Comparison of ENCODE assay signal across 1 cellular context in the genomic region with DNA sequence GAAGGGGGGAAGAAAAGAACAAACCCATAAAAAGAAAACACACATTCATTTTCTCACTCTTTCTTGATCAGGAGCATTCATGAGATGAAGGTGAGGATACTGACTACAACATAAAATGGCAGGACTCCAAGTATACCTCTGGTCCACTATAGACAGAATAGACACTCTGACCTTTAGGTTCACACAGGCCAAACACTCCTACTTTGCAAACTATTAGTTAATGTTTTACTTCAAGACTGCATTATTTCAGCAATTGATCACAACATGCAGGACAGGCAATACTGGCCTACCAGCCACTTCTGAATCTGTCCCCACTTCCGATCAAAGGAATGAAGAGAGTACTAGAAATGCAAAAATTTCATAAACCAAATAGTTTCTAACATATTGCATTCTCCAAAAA.
TF ChIP-seq lines count a peak whose summit lies in the region.

No MANE protein-coding gene starts in this region.

TF ChIP-seq in HepG2, 621 proteins besides CTCF, POLR2A, EP300 and RAD21 (continued from another document and continues in another):
- no peak for TF ChIP-seq CBX2 (IDR thresholded peaks at IDR 0.05; ENCODE audit: low read depth, low read length)
- no peak for TF ChIP-seq CBX2 (CRISPR knock-in tag; IDR thresholded peaks at IDR 0.05; ENCODE audit: low read depth)
- no peak for TF ChIP-seq NBN (conservative IDR thresholded peaks at IDR 0.05)
- TF ChIP-seq RNF2 (conservative IDR thresholded peaks at IDR 0.05; ENCODE audit: low read depth): no peak
- TF ChIP-seq ZNF761 (CRISPR knock-in tag; conservative IDR thresholded peaks at IDR 0.05): no peak
- no peak for TF ChIP-seq MXD4 (CRISPR knock-in tag; IDR thresholded peaks at IDR 0.05)
- peak; percentile 6; the same call in 1 of the 2 replicates for TF ChIP-seq CEBPB (IDR thresholded peaks at IDR 0.05; ENCODE audit: borderline replicate concordance, low read depth, low read length)
- no peak for TF ChIP-seq ZIK1 (CRISPR knock-in tag; IDR thresholded peaks at IDR 0.05; ENCODE audit: borderline replicate concordance, low read depth)
- no peak for TF ChIP-seq TMF1 (CRISPR knock-in tag; IDR thresholded peaks at IDR 0.05; ENCODE audit: low read depth)
- peak; percentile 90 for TF ChIP-seq NR2F6 (IDR thresholded peaks at IDR 0.05)
- peak; percentile 93 for TF ChIP-seq NR2F6 (CRISPR knock-in tag; IDR thresholded peaks at IDR 0.05)
- peak; percentile 50; the same call in 1 of the 2 replicates for TF ChIP-seq KAT8 (CRISPR knock-in tag; IDR thresholded peaks at IDR 0.05)
- TF ChIP-seq ZBTB38 (CRISPR knock-in tag; IDR thresholded peaks at IDR 0.05): no peak
- peak; percentile 51 for TF ChIP-seq SAP130 (CRISPR knock-in tag; IDR thresholded peaks at IDR 0.05; ENCODE audit: low read depth)
- peak; percentile 20; the same call in 1 of the 2 replicates for TF ChIP-seq TARDBP (CRISPR knock-in tag; IDR thresholded peaks at IDR 0.05)
- TF ChIP-seq ZNF670 (CRISPR knock-in tag; IDR thresholded peaks at IDR 0.05; ENCODE audit: borderline replicate concordance): no peak
- TF ChIP-seq SOX5 (CRISPR knock-in tag; IDR thresholded peaks at IDR 0.05; ENCODE audit: borderline replicate concordance): peak; percentile 49; the same call in 1 of the 2 replicates
- no peak for TF ChIP-seq ZNF225 (CRISPR knock-in tag; IDR thresholded peaks at IDR 0.05)
- TF ChIP-seq, protein P1, sequence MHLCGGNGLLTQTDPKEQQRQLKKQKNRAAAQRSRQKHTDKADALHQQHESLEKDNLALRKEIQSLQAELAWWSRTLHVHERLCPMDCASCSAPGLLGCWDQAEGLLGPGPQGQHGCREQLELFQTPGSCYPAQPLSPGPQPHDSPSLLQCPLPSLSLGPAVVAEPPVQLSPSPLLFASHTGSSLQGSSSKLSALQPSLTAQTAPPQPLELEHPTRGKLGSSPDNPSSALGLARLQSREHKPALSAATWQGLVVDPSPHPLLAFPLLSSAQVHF (CRISPR knock-in tag; IDR thresholded peaks at IDR 0.05): no peak
- TF ChIP-seq FOXP1 (IDR thresholded peaks at IDR 0.05): no peak
- peak; percentile 37; the same call in 1 of the 2 replicates for TF ChIP-seq FOXP1 (CRISPR knock-in tag; IDR thresholded peaks at IDR 0.05)
- TF ChIP-seq, protein P2, sequence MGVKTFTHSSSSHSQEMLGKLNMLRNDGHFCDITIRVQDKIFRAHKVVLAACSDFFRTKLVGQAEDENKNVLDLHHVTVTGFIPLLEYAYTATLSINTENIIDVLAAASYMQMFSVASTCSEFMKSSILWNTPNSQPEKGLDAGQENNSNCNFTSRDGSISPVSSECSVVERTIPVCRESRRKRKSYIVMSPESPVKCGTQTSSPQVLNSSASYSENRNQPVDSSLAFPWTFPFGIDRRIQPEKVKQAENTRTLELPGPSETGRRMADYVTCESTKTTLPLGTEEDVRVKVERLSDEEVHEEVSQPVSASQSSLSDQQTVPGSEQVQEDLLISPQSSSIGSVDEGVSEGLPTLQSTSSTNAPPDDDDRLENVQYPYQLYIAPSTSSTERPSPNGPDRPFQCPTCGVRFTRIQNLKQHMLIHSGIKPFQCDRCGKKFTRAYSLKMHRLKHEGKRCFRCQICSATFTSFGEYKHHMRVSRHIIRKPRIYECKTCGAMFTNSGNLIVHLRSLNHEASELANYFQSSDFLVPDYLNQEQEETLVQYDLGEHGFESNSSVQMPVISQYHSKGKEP (CRISPR knock-in tag; IDR thresholded peaks at IDR 0.05): no peak
- TF ChIP-seq ZNF737 (CRISPR knock-in tag; IDR thresholded peaks at IDR 0.05; ENCODE audit: borderline replicate concordance): no peak
- TF ChIP-seq ZNF747 (CRISPR knock-in tag; IDR thresholded peaks at IDR 0.05; ENCODE audit: borderline replicate concordance): no peak
- no peak for TF ChIP-seq ZNF432 (CRISPR knock-in tag; IDR thresholded peaks at IDR 0.05; ENCODE audit: borderline replicate concordance)
- no peak for TF ChIP-seq ZEB1 (IDR thresholded peaks at IDR 0.05; ENCODE audit: insufficient replicate concordance, low read depth)
- peak; percentile 77; the same call in 1 of the 2 replicates for TF ChIP-seq NCOR1 (IDR thresholded peaks at IDR 0.05; ENCODE audit: borderline replicate concordance, low read length)
- no peak for TF ChIP-seq TSC22D2 (CRISPR knock-in tag; IDR thresholded peaks at IDR 0.05; ENCODE audit: borderline replicate concordance)
- no peak for TF ChIP-seq ZNF121 (CRISPR knock-in tag; IDR thresholded peaks at IDR 0.05)
- TF ChIP-seq ADNP (CRISPR knock-in tag; IDR thresholded peaks at IDR 0.05): no peak
- peak; percentile 72 for TF ChIP-seq ZNF614 (CRISPR knock-in tag; IDR thresholded peaks at IDR 0.05; ENCODE audit: borderline replicate concordance)
- TF ChIP-seq NR2C2 (CRISPR knock-in tag; IDR thresholded peaks at IDR 0.05; ENCODE audit: borderline replicate concordance): peak; percentile 81
- TF ChIP-seq, protein P3, sequence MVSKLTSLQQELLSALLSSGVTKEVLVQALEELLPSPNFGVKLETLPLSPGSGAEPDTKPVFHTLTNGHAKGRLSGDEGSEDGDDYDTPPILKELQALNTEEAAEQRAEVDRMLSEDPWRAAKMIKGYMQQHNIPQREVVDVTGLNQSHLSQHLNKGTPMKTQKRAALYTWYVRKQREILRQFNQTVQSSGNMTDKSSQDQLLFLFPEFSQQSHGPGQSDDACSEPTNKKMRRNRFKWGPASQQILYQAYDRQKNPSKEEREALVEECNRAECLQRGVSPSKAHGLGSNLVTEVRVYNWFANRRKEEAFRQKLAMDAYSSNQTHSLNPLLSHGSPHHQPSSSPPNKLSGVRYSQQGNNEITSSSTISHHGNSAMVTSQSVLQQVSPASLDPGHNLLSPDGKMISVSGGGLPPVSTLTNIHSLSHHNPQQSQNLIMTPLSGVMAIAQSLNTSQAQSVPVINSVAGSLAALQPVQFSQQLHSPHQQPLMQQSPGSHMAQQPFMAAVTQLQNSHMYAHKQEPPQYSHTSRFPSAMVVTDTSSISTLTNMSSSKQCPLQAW (CRISPR knock-in tag; IDR thresholded peaks at IDR 0.05): peak; percentile 91
- TF ChIP-seq ZNF484 (CRISPR knock-in tag; IDR thresholded peaks at IDR 0.05; ENCODE audit: borderline replicate concordance, low read depth): no peak
- no peak for TF ChIP-seq U2AF2 (IDR thresholded peaks at IDR 0.05; ENCODE audit: low read depth, low read length)
- TF ChIP-seq, protein P4, sequence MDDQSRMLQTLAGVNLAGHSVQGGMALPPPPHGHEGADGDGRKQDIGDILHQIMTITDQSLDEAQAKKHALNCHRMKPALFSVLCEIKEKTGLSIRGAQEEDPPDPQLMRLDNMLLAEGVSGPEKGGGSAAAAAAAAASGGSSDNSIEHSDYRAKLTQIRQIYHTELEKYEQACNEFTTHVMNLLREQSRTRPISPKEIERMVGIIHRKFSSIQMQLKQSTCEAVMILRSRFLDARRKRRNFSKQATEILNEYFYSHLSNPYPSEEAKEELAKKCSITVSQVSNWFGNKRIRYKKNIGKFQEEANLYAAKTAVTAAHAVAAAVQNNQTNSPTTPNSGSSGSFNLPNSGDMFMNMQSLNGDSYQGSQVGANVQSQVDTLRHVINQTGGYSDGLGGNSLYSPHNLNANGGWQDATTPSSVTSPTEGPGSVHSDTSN (CRISPR knock-in tag; IDR thresholded peaks at IDR 0.05; ENCODE audit: borderline replicate concordance): no peak
- TF ChIP-seq ZNF749 (CRISPR knock-in tag; IDR thresholded peaks at IDR 0.05; ENCODE audit: borderline replicate concordance): no peak
- TF ChIP-seq ZNF331 (CRISPR knock-in tag; IDR thresholded peaks at IDR 0.05): no peak
- TF ChIP-seq MED13 (CRISPR knock-in tag; IDR thresholded peaks at IDR 0.05): no peak
- TF ChIP-seq, protein P5, sequence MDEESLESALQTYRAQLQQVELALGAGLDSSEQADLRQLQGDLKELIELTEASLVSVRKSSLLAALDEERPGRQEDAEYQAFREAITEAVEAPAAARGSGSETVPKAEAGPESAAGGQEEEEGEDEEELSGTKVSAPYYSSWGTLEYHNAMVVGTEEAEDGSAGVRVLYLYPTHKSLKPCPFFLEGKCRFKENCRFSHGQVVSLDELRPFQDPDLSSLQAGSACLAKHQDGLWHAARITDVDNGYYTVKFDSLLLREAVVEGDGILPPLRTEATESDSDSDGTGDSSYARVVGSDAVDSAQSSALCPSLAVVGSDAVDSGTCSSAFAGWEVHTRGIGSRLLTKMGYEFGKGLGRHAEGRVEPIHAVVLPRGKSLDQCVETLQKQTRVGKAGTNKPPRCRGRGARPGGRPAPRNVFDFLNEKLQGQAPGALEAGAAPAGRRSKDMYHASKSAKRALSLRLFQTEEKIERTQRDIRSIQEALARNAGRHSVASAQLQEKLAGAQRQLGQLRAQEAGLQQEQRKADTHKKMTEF (CRISPR knock-in tag; IDR thresholded peaks at IDR 0.05): peak; percentile 35; the same call in 1 of the 2 replicates
- TF ChIP-seq RARA (CRISPR knock-in tag; IDR thresholded peaks at IDR 0.05): peak; percentile 68
- TF ChIP-seq HNRNPUL1 (IDR thresholded peaks at IDR 0.05; ENCODE audit: low read depth, low read length): peak; percentile 94
- TF ChIP-seq FOXA1 (IDR thresholded peaks at IDR 0.05): no peak
- no peak for TF ChIP-seq FOXA1 (CRISPR knock-in tag; IDR thresholded peaks at IDR 0.05)
- TF ChIP-seq ZNF501 (CRISPR knock-in tag; IDR thresholded peaks at IDR 0.05): no peak
- TF ChIP-seq ZNF724P (CRISPR knock-in tag; IDR thresholded peaks at IDR 0.05; ENCODE audit: borderline replicate concordance): no peak
- TF ChIP-seq RBAK (CRISPR knock-in tag; IDR thresholded peaks at IDR 0.05): no peak
- TF ChIP-seq, protein P6, sequence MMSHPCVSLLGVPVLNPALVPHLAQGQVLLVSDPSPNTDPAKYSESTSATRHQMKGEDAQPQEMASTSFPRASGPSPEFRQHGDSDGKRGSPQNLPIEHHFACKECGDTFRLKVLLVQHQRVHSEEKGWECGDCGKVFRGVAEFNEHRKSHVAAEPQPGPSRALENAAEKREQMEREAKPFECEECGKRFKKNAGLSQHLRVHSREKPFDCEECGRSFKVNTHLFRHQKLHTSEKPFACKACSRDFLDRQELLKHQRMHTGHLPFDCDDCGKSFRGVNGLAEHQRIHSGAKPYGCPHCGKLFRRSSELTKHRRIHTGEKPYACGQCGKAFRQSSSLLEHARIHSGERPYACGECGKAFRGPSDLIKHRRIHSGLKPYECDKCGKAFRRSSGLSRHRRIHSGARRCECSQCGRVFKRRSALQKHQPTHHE (CRISPR knock-in tag; IDR thresholded peaks at IDR 0.05; ENCODE audit: borderline replicate concordance): no peak
- TF ChIP-seq NR2F1 (CRISPR knock-in tag; IDR thresholded peaks at IDR 0.05): peak; percentile 90
- TF ChIP-seq, protein P7, sequence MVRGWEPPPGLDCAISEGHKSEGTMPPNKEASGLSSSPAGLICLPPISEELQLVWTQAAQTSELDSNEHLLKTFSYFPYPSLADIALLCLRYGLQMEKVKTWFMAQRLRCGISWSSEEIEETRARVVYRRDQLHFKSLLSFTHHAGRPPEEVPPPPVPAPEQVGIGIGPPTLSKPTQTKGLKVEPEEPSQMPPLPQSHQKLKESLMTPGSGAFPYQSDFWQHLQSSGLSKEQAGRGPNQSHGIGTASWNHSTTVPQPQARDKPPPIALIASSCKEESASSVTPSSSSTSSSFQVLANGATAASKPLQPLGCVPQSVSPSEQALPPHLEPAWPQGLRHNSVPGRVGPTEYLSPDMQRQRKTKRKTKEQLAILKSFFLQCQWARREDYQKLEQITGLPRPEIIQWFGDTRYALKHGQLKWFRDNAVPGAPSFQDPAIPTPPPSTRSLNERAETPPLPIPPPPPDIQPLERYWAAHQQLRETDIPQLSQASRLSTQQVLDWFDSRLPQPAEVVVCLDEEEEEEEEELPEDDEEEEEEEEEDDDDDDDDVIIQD (CRISPR knock-in tag; IDR thresholded peaks at IDR 0.05; ENCODE audit: low read depth): peak; percentile 98; the same call in 1 of the 2 replicates
- TF ChIP-seq ZBTB20 (CRISPR knock-in tag; IDR thresholded peaks at IDR 0.05; ENCODE audit: borderline replicate concordance, low read depth): peak; percentile 69; the same call in 1 of the 2 replicates
- 0 out of 2 replicates have a peak, but pooled peaks have one; percentile 24 for TF ChIP-seq FOXK2 (IDR thresholded peaks at IDR 0.05)
- peak; percentile 49 for TF ChIP-seq THAP11 (CRISPR knock-in tag; IDR thresholded peaks at IDR 0.05)
- TF ChIP-seq, protein P8, sequence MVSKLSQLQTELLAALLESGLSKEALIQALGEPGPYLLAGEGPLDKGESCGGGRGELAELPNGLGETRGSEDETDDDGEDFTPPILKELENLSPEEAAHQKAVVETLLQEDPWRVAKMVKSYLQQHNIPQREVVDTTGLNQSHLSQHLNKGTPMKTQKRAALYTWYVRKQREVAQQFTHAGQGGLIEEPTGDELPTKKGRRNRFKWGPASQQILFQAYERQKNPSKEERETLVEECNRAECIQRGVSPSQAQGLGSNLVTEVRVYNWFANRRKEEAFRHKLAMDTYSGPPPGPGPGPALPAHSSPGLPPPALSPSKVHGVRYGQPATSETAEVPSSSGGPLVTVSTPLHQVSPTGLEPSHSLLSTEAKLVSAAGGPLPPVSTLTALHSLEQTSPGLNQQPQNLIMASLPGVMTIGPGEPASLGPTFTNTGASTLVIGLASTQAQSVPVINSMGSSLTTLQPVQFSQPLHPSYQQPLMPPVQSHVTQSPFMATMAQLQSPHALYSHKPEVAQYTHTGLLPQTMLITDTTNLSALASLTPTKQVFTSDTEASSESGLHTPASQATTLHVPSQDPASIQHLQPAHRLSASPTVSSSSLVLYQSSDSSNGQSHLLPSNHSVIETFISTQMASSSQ (IDR thresholded peaks at IDR 0.05; ENCODE audit: low read depth): peak; percentile 95
- TF ChIP-seq, protein P8 (CRISPR knock-in tag; IDR thresholded peaks at IDR 0.05; ENCODE audit: borderline replicate concordance): peak; percentile 95
- TF ChIP-seq YY1 (IDR thresholded peaks at IDR 0.05; ENCODE audit: insufficient read depth, insufficient replicate concordance, low read depth, low read length): peak; percentile 48
- TF ChIP-seq HNF4A (CRISPR knock-in tag; IDR thresholded peaks at IDR 0.05): peak; percentile 84
- TF ChIP-seq KLF12 (CRISPR knock-in tag; IDR thresholded peaks at IDR 0.05; ENCODE audit: borderline replicate concordance): no peak
- TF ChIP-seq PHF5A (CRISPR knock-in tag; IDR thresholded peaks at IDR 0.05; ENCODE audit: low read depth, unreplicated experiment): no peak
- TF ChIP-seq KDM6A (CRISPR knock-in tag; IDR thresholded peaks at IDR 0.05; ENCODE audit: low read depth): peak; percentile 41; the same call in 1 of the 2 replicates
- peak; percentile 76 for TF ChIP-seq GATAD2A (CRISPR knock-in tag; IDR thresholded peaks at IDR 0.05)
- no peak for TF ChIP-seq MYNN (CRISPR knock-in tag; IDR thresholded peaks at IDR 0.05; ENCODE audit: low read depth)
- no peak for TF ChIP-seq CREB1 (IDR thresholded peaks at IDR 0.05)
- peak; percentile 12; the same call in 1 of the 2 replicates for TF ChIP-seq CREB1 (CRISPR knock-in tag; IDR thresholded peaks at IDR 0.05)
- TF ChIP-seq ZMYM4 (CRISPR knock-in tag; IDR thresholded peaks at IDR 0.05): peak; percentile 84
